8 cellular contexts compared by ENCODE assay signal in the genomic region with DNA sequence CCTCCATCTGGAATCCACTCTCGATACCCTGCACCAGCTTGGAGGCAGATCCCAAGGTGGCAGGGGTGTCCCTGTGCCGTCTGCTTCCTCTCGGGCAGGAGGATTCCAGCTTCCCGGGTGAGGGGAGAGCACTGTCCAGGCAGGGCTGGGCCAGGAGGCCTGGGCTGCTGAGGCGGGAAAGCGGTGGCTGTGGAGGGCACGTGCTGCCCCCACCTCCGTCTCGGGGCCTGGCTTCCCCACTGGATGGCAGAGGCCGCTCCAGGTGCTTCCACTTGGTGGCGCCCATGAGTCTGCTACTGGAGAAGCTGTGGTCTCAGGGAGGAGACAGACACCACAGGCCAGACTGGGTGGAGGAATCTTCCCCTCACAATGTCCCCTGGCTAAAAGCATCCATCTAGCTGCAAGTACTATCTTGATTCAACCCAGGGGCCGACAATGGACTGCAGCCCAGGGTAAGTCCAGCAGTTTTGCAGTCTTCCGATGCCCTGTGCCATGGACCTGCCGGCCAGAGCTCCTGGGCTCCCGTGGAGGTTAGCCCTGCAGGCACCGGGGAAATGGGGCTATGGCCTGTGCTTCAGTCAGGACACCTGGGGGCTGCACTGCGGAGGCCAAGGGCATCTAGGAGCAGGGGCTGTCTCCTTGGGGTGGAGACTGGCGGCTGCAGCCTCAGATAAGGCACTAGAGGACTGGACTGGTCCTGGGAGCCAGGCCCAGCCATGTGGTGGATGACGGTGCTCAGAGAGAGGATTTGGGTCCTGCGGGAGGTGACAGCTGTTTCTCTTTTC. TPM values are rescaled to one million over a fixed set of nuclear protein-coding genes. Genes with fewer than 3 reads are reported as not detected.
DNase-seq lines count a peak whose midpoint lies in the region; ATAC-seq and TF ChIP-seq lines count a peak whose summit lies in the region.

No MANE protein-coding gene starts in this region.

- H3K4me1 ChIP-seq in SJSA1 (replicated peaks) (no peaks in the 10 kb centered on the region), vagina (no peaks in the 10 kb centered on the region)

- TF ChIP-seq POLR2A in vagina (IDR thresholded peaks at IDR 0.05): no peak

- H3K27ac ChIP-seq in SJSA1 (no peak overlapping the region), brain microvascular endothelial cell (no peak overlapping the region), vagina (no peak overlapping the region)

- DNase-seq in activated CD4-positive, alpha-beta T cell treated with anti-CD3 and anti-CD28 coated beads for 24 hours (ENCODE audit: low read depth in 2 of 2): peak; percentile 18 to 39
- DNase-seq in activated CD4-positive, alpha-beta T cell treated with anti-CD3 and anti-CD28 coated beads for 1 hour: no peak
- peak; percentile 33 to 63 for DNase-seq in SJSA1 (ENCODE audit: low read depth in 1 of 2, low spot score in 2 of 2)
- peak; percentile 51 for DNase-seq in brain microvascular endothelial cell
- DNase-seq in lung microvascular endothelial cell (ENCODE audit: low read depth in 2 of 2): peak; percentile 41 to 50
- DNase-seq in NCI-H226: no peak
- no peak for DNase-seq in vagina (ENCODE audit: extremely low spot score in 2 of 2)

- no peaks in the 10 kb centered on the region for H3K27me3 ChIP-seq in SJSA1 (replicated peaks)
- no peaks in the 10 kb centered on the region for H3K27me3 ChIP-seq in brain microvascular endothelial cell (replicated peaks)
- no peaks in the 10 kb centered on the region for H3K27me3 ChIP-seq in vagina

- peaks cover 46% of the 10 kb centered on the region for H3K36me3 ChIP-seq in SJSA1
- H3K36me3 ChIP-seq in brain microvascular endothelial cell (replicated peaks): peaks cover 47% of the 10 kb centered on the region
- peaks cover 0 to 47% of the 10 kb centered on the region in 2 donors for H3K36me3 ChIP-seq in vagina

- H3K4me3 ChIP-seq in SJSA1: no peak overlapping the region
- no peak overlapping the region for H3K4me3 ChIP-seq in brain microvascular endothelial cell (ENCODE audit: low read depth, low read length)
- no peak overlapping the region for H3K4me3 ChIP-seq in vagina

- in situ Hi-C loops in brain microvascular endothelial cell (cut with HindIII; ENCODE audit: low pct_ligation_motif_present, low sequenced_read_pairs): no loop called here

- peak; percentile 74 for TF ChIP-seq CTCF in brain microvascular endothelial cell (IDR thresholded peaks at IDR 0.05; ENCODE audit: low read depth, low read length, missing control alignments)
- TF ChIP-seq CTCF in vagina (IDR thresholded peaks at IDR 0.05): no peak

- H3K9me3 ChIP-seq in SJSA1 (replicated peaks) (no peaks in the 10 kb centered on the region), vagina (no peaks in the 10 kb centered on the region)

- no peak for ATAC-seq in GM21737 (IDR thresholded peaks at IDR 0.05; ENCODE audit: unreplicated experiment)

- intact Hi-C loops in vagina (cut with DNase I): no loop called here

RNA-seq across cellular contexts. Expression of a gene that starts 41.3 kb away (rescaled TPM):
- total RNA-seq in SJSA1 (2014; rRNA removed; shearing (Covaris generic)): 23.5 and 30.2 TPM in 2 replicates
- total RNA-seq in lung microvascular endothelial cell: 23.3 and 30.2 TPM in 2 replicates
- total RNA-seq in vagina: 39.3 TPM

Comparison
In these comparisons a context has a peak if more than half of its experiments do, and no peak if none do; other contexts are left out.
1. DNase-seq: peak in activated CD4-positive, alpha-beta T cell treated with anti-CD3 and anti-CD28 coated beads for 24 hours (2 of 2), SJSA1 (2 of 2), brain microvascular endothelial cell (single experiment) and lung microvascular endothelial cell (2 of 2); none in activated CD4-positive, alpha-beta T cell treated with anti-CD3 and anti-CD28 coated beads for 1 hour (single experiment), NCI-H226 (single experiment) and vagina (0 of 2).